Comparison of ENCODE assay signal across 8 cellular contexts in the genomic region with DNA sequence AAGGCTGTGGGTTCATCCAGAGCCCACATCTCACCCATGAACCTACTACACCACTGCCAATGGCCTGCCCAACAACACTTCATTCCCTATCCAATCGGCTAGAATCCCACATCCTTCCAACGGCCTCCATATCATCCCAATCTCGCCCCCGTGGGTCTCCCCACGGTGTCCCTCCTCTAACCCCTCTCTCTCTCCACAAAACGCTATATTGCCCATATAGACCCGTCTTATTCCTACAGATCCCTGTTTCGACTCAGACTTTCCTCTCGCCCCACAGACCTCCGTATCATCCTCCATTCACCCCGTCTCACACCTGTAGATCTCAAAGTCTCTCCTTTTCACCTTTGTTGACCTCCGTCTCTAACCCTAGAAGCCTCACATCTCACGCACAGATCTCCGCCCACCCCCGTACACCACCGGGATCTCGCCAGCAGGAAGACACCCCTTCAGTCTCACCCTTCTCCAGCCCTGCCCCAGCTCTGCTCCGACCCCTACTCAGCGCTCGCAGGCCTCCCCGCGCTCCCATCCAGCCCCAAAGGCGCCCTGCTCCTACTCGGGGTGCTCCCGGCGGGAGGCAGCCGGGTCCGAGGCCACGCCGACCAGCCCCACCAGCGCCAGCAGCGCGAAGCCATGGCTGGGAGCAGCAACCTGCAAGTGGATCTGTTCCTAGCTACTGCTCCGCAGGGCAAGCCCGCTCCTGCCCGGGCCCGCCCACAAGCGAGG. TPM values are rescaled to one million over a fixed set of nuclear protein-coding genes. Genes with fewer than 3 reads are reported as not detected.
DNase-seq lines count a peak whose midpoint lies in the region; ATAC-seq, FAIRE-seq and TF ChIP-seq lines count a peak whose summit lies in the region.

A gene with protein sequence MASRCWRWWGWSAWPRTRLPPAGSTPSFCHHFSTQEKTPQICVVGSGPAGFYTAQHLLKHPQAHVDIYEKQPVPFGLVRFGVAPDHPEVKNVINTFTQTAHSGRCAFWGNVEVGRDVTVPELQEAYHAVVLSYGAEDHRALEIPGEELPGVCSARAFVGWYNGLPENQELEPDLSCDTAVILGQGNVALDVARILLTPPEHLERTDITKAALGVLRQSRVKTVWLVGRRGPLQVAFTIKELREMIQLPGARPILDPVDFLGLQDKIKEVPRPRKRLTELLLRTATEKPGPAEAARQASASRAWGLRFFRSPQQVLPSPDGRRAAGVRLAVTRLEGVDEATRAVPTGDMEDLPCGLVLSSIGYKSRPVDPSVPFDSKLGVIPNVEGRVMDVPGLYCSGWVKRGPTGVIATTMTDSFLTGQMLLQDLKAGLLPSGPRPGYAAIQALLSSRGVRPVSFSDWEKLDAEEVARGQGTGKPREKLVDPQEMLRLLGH (minus strand): TSS at position 682 of the 723 bp plus-strand sequence. CDS start 50 bp downstream, at position 632.

- H3K27me3 ChIP-seq in CD8-positive, alpha-beta memory T cell (ENCODE audit: insufficient read depth, low read length, poor library complexity, severe bottlenecking), result no peaks in the 10 kb centered on the region
- H3K27me3 ChIP-seq in bronchial epithelial cell (ENCODE audit: control insufficient read depth, insufficient read depth, low read length) (no peaks in the 10 kb centered on the region), mucosa of rectum (ENCODE audit: control insufficient read depth in 2 of 2, insufficient read depth in 2 of 2, low read length in 2 of 2) (no peaks in the 10 kb centered on the region)

- peaks cover 10% of the 10 kb centered on the region for H3K4me1 ChIP-seq in CD8-positive, alpha-beta memory T cell (ENCODE audit: insufficient read depth, low read length)
- peaks cover 10 to 11% of the 10 kb centered on the region in 2 donors for H3K4me1 ChIP-seq in mucosa of rectum (ENCODE audit: control insufficient read depth in 2 of 2, insufficient read depth in 2 of 2, low read length in 2 of 2)

- no peaks in the 10 kb centered on the region for H3K9me3 ChIP-seq in CD8-positive, alpha-beta memory T cell (ENCODE audit: low read length)
- no peaks in the 10 kb centered on the region for H3K9me3 ChIP-seq in mucosa of rectum (ENCODE audit: control insufficient read depth in 2 of 2, low read length in 2 of 2)

- peak; percentile 21 for ATAC-seq in GM19463 (IDR thresholded peaks at IDR 0.05; ENCODE audit: unreplicated experiment)

- H3K4me1 Mint-ChIP-seq in CD8-positive, alpha-beta memory T cell, result peaks cover 18 to 23% (median 22%) of the 10 kb centered on the region in 3 donors

- DNase-seq in CD8-positive, alpha-beta memory T cell, result no peak
- DNase-seq in bronchial epithelial cell (ENCODE audit: low read depth) (no peak), NCI-H69 (lab: John Stamatoyannopoulos, UW) (no peak), retina (no peak), SIG-M5 treated with dmso at 0.1 percent for 504 hours (lab: John Stamatoyannopoulos, UW; ENCODE audit: unreplicated experiment) (no peak)

- H3K9ac ChIP-seq in mucosa of rectum (ENCODE audit: low read depth in 1 of 2, low read length in 2 of 2), result peak within 1 kb of the TSS; percentile 95 to 98

- H3K36me3 Mint-ChIP-seq in CD8-positive, alpha-beta memory T cell, result peaks cover 0 to 4% (median 1%) of the 10 kb centered on the region in 3 donors

- H3K27ac ChIP-seq in CD8-positive, alpha-beta memory T cell (ENCODE audit: low read depth, low read length), result peak within 1 kb of the TSS; percentile 96
- peak within 1 kb of the TSS; percentile 88 to 89 for H3K27ac ChIP-seq in mucosa of rectum (ENCODE audit: low read depth in 2 of 2, low read length in 2 of 2)

- CTCF ChIA-PET in CD8-positive, alpha-beta memory T cell (lab: Charles Lee), result interaction anchor here (0.9 to 1.0 kb wide), 4 partner anchors 10 to 135 kb away, joined by 3 to 6 read pairs (median 3); a partner anchor contains a TSS

- POLR2A ChIA-PET in CD8-positive, alpha-beta memory T cell (lab: Charles Lee), result interaction anchor here (0.5 to 2.2 kb wide), 11 partner anchors 20 to 988 kb away, joined by 3 to 10 read pairs (median 5); a partner anchor contains a TSS

- TF ChIP-seq CTCF in bronchial epithelial cell (IDR thresholded peaks at IDR 0.05; ENCODE audit: insufficient read depth, low read length, severe bottlenecking), result no peak

- TF ChIP-seq RAD21 in Ishikawa (IDR thresholded peaks at IDR 0.05; ENCODE audit: low read depth), result no peak; the same call in 1 of the 2 replicates

- no peak for FAIRE-seq in bronchial epithelial cell (lab: Jason Lieb, UNC)

- H3K4me3 ChIP-seq in CD8-positive, alpha-beta memory T cell (ENCODE audit: low read length), result peak within 1 kb of the TSS; percentile 98
- H3K4me3 ChIP-seq in bronchial epithelial cell (ENCODE audit: low read depth, low read length), result peak within 1 kb of the TSS; percentile 85
- H3K4me3 ChIP-seq in mucosa of rectum (ENCODE audit: low read length in 2 of 2), result peak within 1 kb of the TSS; percentile 88 to 90

- H3K27me3 Mint-ChIP-seq in CD8-positive, alpha-beta memory T cell, result no peaks in the 10 kb centered on the region

- peak within 1 kb of the TSS; percentile 82 to 97 (median 93) for H3K4me3 Mint-ChIP-seq in CD8-positive, alpha-beta memory T cell

- TF ChIP-seq EP300 in Ishikawa (IDR thresholded peaks at IDR 0.05; ENCODE audit: borderline replicate concordance), result no peak

- peak within 1 kb of the TSS; percentile 91 to 99 (median 97) for H3K27ac Mint-ChIP-seq in CD8-positive, alpha-beta memory T cell

- H3K36me3 ChIP-seq in CD8-positive, alpha-beta memory T cell (ENCODE audit: insufficient read depth, low read length), result no peaks in the 10 kb centered on the region
- peaks cover 1% of the 10 kb centered on the region for H3K36me3 ChIP-seq in bronchial epithelial cell (ENCODE audit: control insufficient read depth, insufficient read depth, low read length)
- no peaks in the 10 kb centered on the region for H3K36me3 ChIP-seq in mucosa of rectum (ENCODE audit: control insufficient read depth in 2 of 2, insufficient read depth in 2 of 2, low read length in 2 of 2)

- H3K9me3 Mint-ChIP-seq in CD8-positive, alpha-beta memory T cell, result no peaks in the 10 kb centered on the region

TF ChIP-seq in Ishikawa, 13 proteins besides CTCF, POLR2A, EP300 and RAD21:
- TF ChIP-seq, protein P1, sequence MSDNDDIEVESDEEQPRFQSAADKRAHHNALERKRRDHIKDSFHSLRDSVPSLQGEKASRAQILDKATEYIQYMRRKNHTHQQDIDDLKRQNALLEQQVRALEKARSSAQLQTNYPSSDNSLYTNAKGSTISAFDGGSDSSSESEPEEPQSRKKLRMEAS (IDR thresholded peaks at IDR 0.05), result 0 out of 2 replicates have a peak, but pooled peaks have one; percentile 37
- peak; percentile 78 for TF ChIP-seq TAF1 (IDR thresholded peaks at IDR 0.05; ENCODE audit: low read depth)
- no peak for TF ChIP-seq TEAD4 (IDR thresholded peaks at IDR 0.05)
- TF ChIP-seq, protein P2, sequence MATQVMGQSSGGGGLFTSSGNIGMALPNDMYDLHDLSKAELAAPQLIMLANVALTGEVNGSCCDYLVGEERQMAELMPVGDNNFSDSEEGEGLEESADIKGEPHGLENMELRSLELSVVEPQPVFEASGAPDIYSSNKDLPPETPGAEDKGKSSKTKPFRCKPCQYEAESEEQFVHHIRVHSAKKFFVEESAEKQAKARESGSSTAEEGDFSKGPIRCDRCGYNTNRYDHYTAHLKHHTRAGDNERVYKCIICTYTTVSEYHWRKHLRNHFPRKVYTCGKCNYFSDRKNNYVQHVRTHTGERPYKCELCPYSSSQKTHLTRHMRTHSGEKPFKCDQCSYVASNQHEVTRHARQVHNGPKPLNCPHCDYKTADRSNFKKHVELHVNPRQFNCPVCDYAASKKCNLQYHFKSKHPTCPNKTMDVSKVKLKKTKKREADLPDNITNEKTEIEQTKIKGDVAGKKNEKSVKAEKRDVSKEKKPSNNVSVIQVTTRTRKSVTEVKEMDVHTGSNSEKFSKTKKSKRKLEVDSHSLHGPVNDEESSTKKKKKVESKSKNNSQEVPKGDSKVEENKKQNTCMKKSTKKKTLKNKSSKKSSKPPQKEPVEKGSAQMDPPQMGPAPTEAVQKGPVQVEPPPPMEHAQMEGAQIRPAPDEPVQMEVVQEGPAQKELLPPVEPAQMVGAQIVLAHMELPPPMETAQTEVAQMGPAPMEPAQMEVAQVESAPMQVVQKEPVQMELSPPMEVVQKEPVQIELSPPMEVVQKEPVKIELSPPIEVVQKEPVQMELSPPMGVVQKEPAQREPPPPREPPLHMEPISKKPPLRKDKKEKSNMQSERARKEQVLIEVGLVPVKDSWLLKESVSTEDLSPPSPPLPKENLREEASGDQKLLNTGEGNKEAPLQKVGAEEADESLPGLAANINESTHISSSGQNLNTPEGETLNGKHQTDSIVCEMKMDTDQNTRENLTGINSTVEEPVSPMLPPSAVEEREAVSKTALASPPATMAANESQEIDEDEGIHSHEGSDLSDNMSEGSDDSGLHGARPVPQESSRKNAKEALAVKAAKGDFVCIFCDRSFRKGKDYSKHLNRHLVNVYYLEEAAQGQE (IDR thresholded peaks at IDR 0.05; ENCODE audit: low read depth), result no peak
- no peak for TF ChIP-seq EGR1 (IDR thresholded peaks at IDR 0.05)
- peak; percentile 70; the same call in 1 of the 2 replicates for TF ChIP-seq YY1 (IDR thresholded peaks at IDR 0.05; ENCODE audit: low read depth)
- no peak for TF ChIP-seq NFIC (IDR thresholded peaks at IDR 0.05)
- TF ChIP-seq, protein P3, sequence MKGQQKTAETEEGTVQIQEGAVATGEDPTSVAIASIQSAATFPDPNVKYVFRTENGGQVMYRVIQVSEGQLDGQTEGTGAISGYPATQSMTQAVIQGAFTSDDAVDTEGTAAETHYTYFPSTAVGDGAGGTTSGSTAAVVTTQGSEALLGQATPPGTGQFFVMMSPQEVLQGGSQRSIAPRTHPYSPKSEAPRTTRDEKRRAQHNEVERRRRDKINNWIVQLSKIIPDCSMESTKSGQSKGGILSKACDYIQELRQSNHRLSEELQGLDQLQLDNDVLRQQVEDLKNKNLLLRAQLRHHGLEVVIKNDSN (IDR thresholded peaks at IDR 0.05), result no peak
TF ChIP-seq in Ishikawa: peak in this region for 3.

RNA-seq across cellular contexts. Expression of the gene that starts here (rescaled TPM):
- 10 to 100 TPM; 32.9 to 33.3 TPM for total RNA-seq in CD8-positive, alpha-beta memory T cell
- 6.4 TPM for polyA plus RNA-seq in CD8-positive, alpha-beta memory T cell
- total RNA-seq in bronchial epithelial cell, result 30.8 and 49.5 TPM in 2 replicates
